Comparison of ENCODE assay signal across 11 cellular contexts in the genomic region with DNA sequence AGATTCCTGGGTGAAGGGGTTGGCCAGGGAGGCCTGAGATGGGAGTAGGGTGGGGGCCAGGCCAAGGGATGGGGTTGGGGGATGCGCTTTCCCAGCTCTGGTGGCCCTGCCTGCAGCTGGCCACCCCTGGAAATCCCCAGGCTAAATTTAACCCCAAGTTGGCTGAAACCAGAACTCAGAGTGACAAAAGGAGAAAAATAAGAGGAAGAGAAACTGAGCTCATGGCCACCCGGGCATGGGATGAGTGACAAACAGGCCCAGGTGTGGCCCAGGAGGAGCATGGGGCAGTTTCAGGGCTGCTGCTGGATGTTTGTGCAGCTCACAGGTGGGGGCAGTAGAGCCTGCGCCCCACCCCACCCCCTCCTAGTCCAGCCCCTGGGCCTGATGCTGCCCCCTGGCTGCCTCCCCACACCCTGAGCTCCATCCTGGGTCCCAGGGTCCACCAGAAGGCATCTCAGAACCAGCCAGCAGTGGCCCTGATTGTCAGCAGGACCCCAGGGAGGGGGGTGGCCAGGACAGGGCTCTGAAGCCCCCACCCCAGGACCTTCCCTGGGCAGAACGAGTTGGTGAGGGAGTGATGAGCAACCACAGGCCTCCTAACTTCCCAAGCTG. TPM values are rescaled to one million over a fixed set of nuclear protein-coding genes. Genes with fewer than 3 reads are reported as not detected.
DNase-seq lines count a peak whose midpoint lies in the region; ATAC-seq and TF ChIP-seq lines count a peak whose summit lies in the region.
"Had no signal": no experiment of that assay in that cellular context is flagged by ENCODE, and none has a peak within 500 bp of the region (broad histone marks: within the 10 kb centered on the region; RNA-seq: fewer than 3 reads in every experiment).

No MANE protein-coding gene starts in this region.

- peaks cover 0 to 22% (median 0%) of the 10 kb centered on the region in 7 donors for H3K4me1 Mint-ChIP-seq in naive thymus-derived CD4-positive, alpha-beta T cell
- H3K4me1 Mint-ChIP-seq: brain had no signal

- H3K79me2 ChIP-seq in Karpas-422 (ENCODE audit: low read length), result no peaks in the 10 kb centered on the region

- CTCF ChIA-PET in naive thymus-derived CD4-positive, alpha-beta T cell (lab: Charles Lee), result no interaction called here

- H3K4me1 ChIP-seq in Karpas-422 (ENCODE audit: low read length), result peaks cover 98% of the 10 kb centered on the region
- no peaks in the 10 kb centered on the region for H3K4me1 ChIP-seq in naive thymus-derived CD4-positive, alpha-beta T cell (ENCODE audit: control insufficient read depth in 2 of 2, insufficient read depth in 2 of 2, low read length in 2 of 2)

- no peaks in the 10 kb centered on the region for H3K36me3 ChIP-seq in Karpas-422 (ENCODE audit: insufficient read depth, low read length)
- no peaks in the 10 kb centered on the region for H3K36me3 ChIP-seq in naive thymus-derived CD4-positive, alpha-beta T cell (ENCODE audit: control insufficient read depth in 2 of 3, insufficient read depth in 3 of 3, low read length in 3 of 3)
- H3K36me3 ChIP-seq: thoracic aorta had no signal

- no peaks in the 10 kb centered on the region for H3K9me3 Mint-ChIP-seq in naive thymus-derived CD4-positive, alpha-beta T cell
- H3K9me3 Mint-ChIP-seq: brain had no signal

- intact Hi-C loops in naive thymus-derived CD4-positive, alpha-beta T cell (cut with micrococcal nuclease), result no loop called here

- peak; percentile 97 for DNase-seq in Karpas-422
- no peak for DNase-seq in naive thymus-derived CD4-positive, alpha-beta T cell
- DNase-seq in coronary artery (ENCODE audit: low spot score), result no peak
- no peak for DNase-seq in NCI-H446 (lab: John Stamatoyannopoulos, UW)
- DNase-seq in NCI-H2227 treated with DMSO at 0.1 percent for 48 hours (lab: John Stamatoyannopoulos, UW), result no peak
- DNase-seq in NCI-H526 (lab: John Stamatoyannopoulos, UW), result no peak
- DNase-seq: NCI-H1930 had no signal

- H3K36me3 Mint-ChIP-seq in naive thymus-derived CD4-positive, alpha-beta T cell, result no peaks in the 10 kb centered on the region
- H3K36me3 Mint-ChIP-seq: brain had no signal

- H3K27ac Mint-ChIP-seq in naive thymus-derived CD4-positive, alpha-beta T cell, result no peak overlapping the region

- peak overlapping the region; percentile 92 for H3K27ac ChIP-seq in Karpas-422 (ENCODE audit: low read length)
- no peak overlapping the region for H3K27ac ChIP-seq in naive thymus-derived CD4-positive, alpha-beta T cell (ENCODE audit: low read depth, low read length)
- H3K27ac ChIP-seq in coronary artery, result no peak overlapping the region
- H3K27ac ChIP-seq: thoracic aorta had no signal

- ATAC-seq in GM18868 (IDR thresholded peaks at IDR 0.05; ENCODE audit: unreplicated experiment) (peak; percentile 82), GM21825 (IDR thresholded peaks at IDR 0.05; ENCODE audit: unreplicated experiment) (peak; percentile 79)
- ATAC-seq in naive thymus-derived CD4-positive, alpha-beta T cell, result peak; percentile 75

- H4K20me1 ChIP-seq in Karpas-422 (ENCODE audit: insufficient read depth, low read depth, low read length), result peaks cover 5% of the 10 kb centered on the region; the same call in 1 of the 2 replicates

- H3K4me3 ChIP-seq in Karpas-422 (ENCODE audit: low read length), result peak overlapping the region; percentile 23; the same call in 1 of the 2 replicates
- H3K4me3 ChIP-seq in naive thymus-derived CD4-positive, alpha-beta T cell (ENCODE audit: low read length), result no peak overlapping the region
- H3K4me3 ChIP-seq in coronary artery, result no peak overlapping the region
- H3K4me3 ChIP-seq: thoracic aorta had no signal

- peak overlapping the region; percentile 64 for H3K9ac ChIP-seq in Karpas-422 (ENCODE audit: low read length)

- no peak overlapping the region for H2AFZ ChIP-seq in Karpas-422 (ENCODE audit: low read length)

- POLR2A ChIA-PET in naive thymus-derived CD4-positive, alpha-beta T cell (lab: Charles Lee), result no interaction called here

- no peaks in the 10 kb centered on the region for H3K9me2 ChIP-seq in Karpas-422 (replicated peaks; ENCODE audit: insufficient read depth, low read length)

- no peak for TF ChIP-seq CTCF in coronary artery (IDR thresholded peaks at IDR 0.05)

- no peaks in the 10 kb centered on the region for H3K27me3 ChIP-seq in Karpas-422 (ENCODE audit: low read length)
- H3K27me3 ChIP-seq in naive thymus-derived CD4-positive, alpha-beta T cell (ENCODE audit: control insufficient read depth in 2 of 2, insufficient read depth in 2 of 2, low read length in 2 of 2), result no peaks in the 10 kb centered on the region

- H3K4me2 ChIP-seq in Karpas-422 (ENCODE audit: low read depth, low read length, poor library complexity, severe bottlenecking), result peak overlapping the region; percentile 60

- H3K9me3 ChIP-seq in Karpas-422 (ENCODE audit: low read length), result no peaks in the 10 kb centered on the region
- no peaks in the 10 kb centered on the region for H3K9me3 ChIP-seq in naive thymus-derived CD4-positive, alpha-beta T cell (ENCODE audit: control insufficient read depth in 2 of 3, low read length in 3 of 3)
- H3K9me3 ChIP-seq: thoracic aorta had no signal

- H3K27me3 Mint-ChIP-seq in naive thymus-derived CD4-positive, alpha-beta T cell, result peaks cover 0 to 10% (median 0%) of the 10 kb centered on the region in 5 donors

- no peak overlapping the region for H3K4me3 Mint-ChIP-seq in naive thymus-derived CD4-positive, alpha-beta T cell
- H3K4me3 Mint-ChIP-seq: brain had no signal

RNA-seq across cellular contexts. Expression of gene IGLL5, which starts 48.0 kb away (rescaled TPM):
- total RNA-seq in Karpas-422 (2014; rRNA removed; shearing (Covaris generic); ENCODE audit: low replicate concordance), result 1.1 and 8.3 TPM in 2 replicates
- total RNA-seq in naive thymus-derived CD4-positive, alpha-beta T cell, result 10 to 100 TPM in 2 of 5 experiments, not detected in 3; 12.3 to 16.0 TPM
- polyA plus RNA-seq in naive thymus-derived CD4-positive, alpha-beta T cell, result under 1 TPM in 1 of 2 donors, not detected in 1; 0.53 TPM
